In genomic region chr9:5869315-5870019, GRCh38 we compare ENCODE assay signal across 9 cellular contexts. TPM values are rescaled to one million over a fixed set of nuclear protein-coding genes. Genes with fewer than 3 reads are reported as not detected.
DNase-seq lines count a peak whose midpoint lies in the region; ATAC-seq and TF ChIP-seq lines count a peak whose summit lies in the region.
"Had no signal": no experiment of that assay in that cellular context is flagged by ENCODE, and none has a peak within 500 bp of the region (broad histone marks: within the 10 kb centered on the region; RNA-seq: fewer than 3 reads in every experiment).

No MANE protein-coding gene starts in this region.

- peaks cover 3% of the 10 kb centered on the region; the same call in 1 of the 2 replicates for H3K4me1 ChIP-seq in BE2C

- H3K27ac ChIP-seq in WERI-Rb-1 = no peak overlapping the region

- H3K4me3 ChIP-seq in BE2C (ENCODE audit: low read depth, low read length) = no peak overlapping the region
- H3K4me3 ChIP-seq in WERI-Rb-1 (ENCODE audit: low read depth, low read length) = no peak overlapping the region
- H3K4me3 ChIP-seq in fibroblast of villous mesenchyme (ENCODE audit: low read depth, low read length) = no peak overlapping the region

- H3K27me3 ChIP-seq in BE2C = no peaks in the 10 kb centered on the region
- no peaks in the 10 kb centered on the region for H3K27me3 ChIP-seq in WERI-Rb-1 (ENCODE audit: insufficient read depth, low read depth, severe bottlenecking)

- H3K9me3 ChIP-seq in BE2C (no peaks in the 10 kb centered on the region), WERI-Rb-1 (ENCODE audit: severe bottlenecking) (no peaks in the 10 kb centered on the region)

- intact Hi-C loops in left ventricle myocardium superior (cut with micrococcal nuclease) (no loop called here), head of caudate nucleus (cut with DNase I) (no loop called here)

- ATAC-seq in left ventricle myocardium superior = no peak

- TF ChIP-seq CTCF in BE2C (IDR thresholded peaks at IDR 0.05; ENCODE audit: low read depth, low read length) = peak; percentile 55
- peak; percentile 43 for TF ChIP-seq CTCF in WERI-Rb-1 (IDR thresholded peaks at IDR 0.05; ENCODE audit: low read depth, low read length)
- TF ChIP-seq CTCF in fibroblast of villous mesenchyme (IDR thresholded peaks at IDR 0.05; ENCODE audit: insufficient read depth, low read depth, low read length) = peak; percentile 23

- CTCF ChIA-PET in HEK293T (lab: Yijun Ruan, JAX) = interaction anchor here (0.6 kb wide), 1 partner anchor 927 kb away, joined by 3 read pairs; no protein-coding TSS in a partner anchor

- DNase-seq in BE2C = peak; percentile 24
- peak; percentile 33 for DNase-seq in HEK293T (ENCODE audit: extremely low spot score)
- DNase-seq in WERI-Rb-1 = no peak
- DNase-seq in fibroblast of villous mesenchyme (ENCODE audit: low read depth) = no peak
- DNase-seq in ecto neural progenitor cell (ENCODE audit: low spot score) = no peak
- DNase-seq in NCI-H2196 (lab: John Stamatoyannopoulos, UW; ENCODE audit: unreplicated experiment) = no peak
- DNase-seq in left ventricle myocardium superior = no peak
- DNase-seq in head of caudate nucleus = no peak

- H3K36me3 ChIP-seq in BE2C (no peaks in the 10 kb centered on the region), WERI-Rb-1 (no peaks in the 10 kb centered on the region)

- POLR2A ChIA-PET in HEK293T (lab: Yijun Ruan, JAX) = no interaction called here

TF ChIP-seq in HEK293T, 16 proteins besides CTCF, POLR2A, EP300 and RAD21:
- TF ChIP-seq TARDBP (IDR thresholded peaks at IDR 0.05) = no peak
- TF ChIP-seq CTBP1 (IDR thresholded peaks at IDR 0.05; ENCODE audit: borderline replicate concordance) = no peak
- no peak for TF ChIP-seq FOXA1 (IDR thresholded peaks at IDR 0.05)
- no peak for TF ChIP-seq SUZ12 (IDR thresholded peaks at IDR 0.05)
- TF ChIP-seq ARNT (IDR thresholded peaks at IDR 0.05) = no peak
- no peak for TF ChIP-seq HDGF (IDR thresholded peaks at IDR 0.05; ENCODE audit: borderline replicate concordance)
- no peak for TF ChIP-seq ZNF384 (IDR thresholded peaks at IDR 0.05)
- TF ChIP-seq SP1 (IDR thresholded peaks at IDR 0.05) = no peak
- TF ChIP-seq FOXM1 (IDR thresholded peaks at IDR 0.05; ENCODE audit: borderline replicate concordance) = no peak
- no peak for TF ChIP-seq FOXK2 (IDR thresholded peaks at IDR 0.05)
- TF ChIP-seq BHLHE40 (IDR thresholded peaks at IDR 0.05; ENCODE audit: borderline replicate concordance) = no peak
- TF ChIP-seq LEF1 (IDR thresholded peaks at IDR 0.05; ENCODE audit: borderline replicate concordance) = no peak
- no peak for TF ChIP-seq PKNOX1 (IDR thresholded peaks at IDR 0.05)
- no peak for TF ChIP-seq NFRKB (IDR thresholded peaks at IDR 0.05)

RNA-seq across cellular contexts. Expression of gene MLANA, which starts 21.2 kb away (rescaled TPM):
- polyA plus RNA-seq in BE2C (2012; ENCODE audit: insufficient read depth, insufficient read length, low read depth) = not detected
- not detected in 2 replicates for total RNA-seq in fibroblast of villous mesenchyme
- not detected for total RNA-seq in left ventricle myocardium superior
- total RNA-seq: T-helper 2 cell treated with Interferon-gamma antibody and Interleukin-4, amounts not matched to agents 100 ng/mL and 5 ng/mL, for 36 hours had no signal

RNA-seq across cellular contexts. Expression of gene ERMP1, which starts 36.5 kb away (rescaled TPM):
- polyA plus RNA-seq in BE2C (2012; ENCODE audit: insufficient read depth, insufficient read length, low read depth) = 1.6 TPM
- total RNA-seq in fibroblast of villous mesenchyme (38.3 and 58.3 TPM in 2 replicates), left ventricle myocardium superior (26.3 TPM)

Comparison
In these comparisons a context has a peak if more than half of its experiments do, and no peak if none do; other contexts are left out.
1. DNase-seq: peak in BE2C (single experiment) and HEK293T (single experiment); none in WERI-Rb-1 (single experiment), fibroblast of villous mesenchyme (single experiment), ecto neural progenitor cell (single experiment), NCI-H2196 (single experiment), left ventricle myocardium superior (single experiment) and head of caudate nucleus (0 of 42).
2. Peak in every context shown above with its lines, with median percentiles within 50 percentile points of each other: CTCF ChIP-seq.